In the genomic region with DNA sequence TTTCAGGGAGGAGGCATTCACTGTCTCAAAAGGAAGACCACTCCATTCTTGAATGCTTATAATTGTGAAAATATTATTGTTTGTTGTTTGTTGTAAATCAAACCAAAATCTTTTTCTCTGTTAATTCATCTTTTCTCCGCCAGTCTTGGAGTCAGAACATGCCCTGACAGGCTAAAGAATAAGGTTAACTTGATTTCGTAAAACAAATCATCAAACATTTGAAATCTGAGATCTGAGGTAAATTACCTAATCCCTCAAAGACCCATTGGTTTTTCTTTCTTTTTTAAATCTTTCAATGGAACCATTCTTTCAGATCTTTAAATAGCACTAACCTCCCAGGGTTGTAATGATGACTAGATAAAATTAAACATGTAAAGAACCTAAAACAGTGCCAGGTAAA, we compare ENCODE assay signal across 26 cellular contexts.
"Had no signal": no experiment of that assay in that cellular context is flagged by ENCODE, and none has a peak within 500 bp of the region (broad histone marks: within the 10 kb centered on the region; RNA-seq: fewer than 3 reads in every experiment).

No MANE protein-coding gene starts in this region.

- H3K27me3 ChIP-seq: esophagus squamous epithelium, left lung, ovary, sigmoid colon, stomach, thyroid gland, vagina had no signal

- H3K4me1 ChIP-seq: esophagus squamous epithelium, left lung, psoas muscle, sigmoid colon, stomach, thyroid gland, vagina had no signal

- H3K27me3 Mint-ChIP-seq: naive thymus-derived CD4-positive, alpha-beta T cell had no signal

- H3K36me3 ChIP-seq: esophagus squamous epithelium, left lung, ovary, sigmoid colon, stomach, thyroid gland, vagina had no signal

- H3K36me3 Mint-ChIP-seq: naive thymus-derived CD4-positive, alpha-beta T cell; stimulated activated effector memory CD8-positive, alpha-beta T cell treated with anti-CD3 and anti-CD28 coated beads, Interleukin-12 subunit alpha, Interleukin-12 subunit beta, amount 100 ng/mL, for 72 hours had no signal

- ATAC-seq: left lung; naive thymus-derived CD4-positive, alpha-beta T cell; psoas muscle; right cardiac atrium; stimulated activated effector memory CD8-positive, alpha-beta T cell treated with anti-CD3 and anti-CD28 coated beads, Interleukin-12 subunit alpha, Interleukin-12 subunit beta, amount 100 ng/mL, for 72 hours had no signal

- H3K9me3 ChIP-seq: ovary, psoas muscle, thyroid gland, vagina had no signal

- H3K4me1 Mint-ChIP-seq: naive thymus-derived CD4-positive, alpha-beta T cell; stimulated activated effector memory CD8-positive, alpha-beta T cell treated with anti-CD3 and anti-CD28 coated beads, Interleukin-12 subunit alpha, Interleukin-12 subunit beta, amount 100 ng/mL, for 72 hours had no signal

- H3K4me3 Mint-ChIP-seq: naive thymus-derived CD4-positive, alpha-beta T cell; nephron progenitor cell; stimulated activated effector memory CD8-positive, alpha-beta T cell treated with anti-CD3 and anti-CD28 coated beads, Interleukin-12 subunit alpha, Interleukin-12 subunit beta, amount 100 ng/mL, for 72 hours had no signal

- DNase-seq: dermis blood vessel endothelial cell; effector memory CD4-positive, alpha-beta T cell; erythroblast; esophagus squamous epithelium; head of caudate nucleus; kidney; left lung; mesendoderm; midbrain; naive thymus-derived CD4-positive, alpha-beta T cell; nephron progenitor cell; occipital lobe; ovary; posterior cingulate gyrus; psoas muscle; right cardiac atrium; sigmoid colon; stimulated activated CD4-positive, alpha-beta T cell treated with anti-CD3 and anti-CD28 coated beads, Interleukin-2, amount 100 ng/mL, for 24 hours; stimulated activated CD4-positive, alpha-beta T cell treated with anti-CD3 and anti-CD28 coated beads, Interleukin-4, amount 100 ng/mL, for 24 hours; stimulated activated naive CD4-positive, alpha-beta T cell treated with Interleukin-2 at 50 U/mL for 16 hours; stomach; thyroid gland; trophoblast cell had no signal

- H3K4me3 ChIP-seq: coronary artery, esophagus squamous epithelium, left lung, ovary, psoas muscle, sigmoid colon, stomach, thyroid gland, vagina had no signal

- H3K27ac Mint-ChIP-seq: naive thymus-derived CD4-positive, alpha-beta T cell; nephron progenitor cell; stimulated activated effector memory CD8-positive, alpha-beta T cell treated with anti-CD3 and anti-CD28 coated beads, Interleukin-12 subunit alpha, Interleukin-12 subunit beta, amount 100 ng/mL, for 72 hours had no signal

- H3K27ac ChIP-seq: coronary artery, esophagus squamous epithelium, left lung, ovary, psoas muscle, sigmoid colon, stomach, thyroid gland, vagina had no signal
